In the genomic region with DNA sequence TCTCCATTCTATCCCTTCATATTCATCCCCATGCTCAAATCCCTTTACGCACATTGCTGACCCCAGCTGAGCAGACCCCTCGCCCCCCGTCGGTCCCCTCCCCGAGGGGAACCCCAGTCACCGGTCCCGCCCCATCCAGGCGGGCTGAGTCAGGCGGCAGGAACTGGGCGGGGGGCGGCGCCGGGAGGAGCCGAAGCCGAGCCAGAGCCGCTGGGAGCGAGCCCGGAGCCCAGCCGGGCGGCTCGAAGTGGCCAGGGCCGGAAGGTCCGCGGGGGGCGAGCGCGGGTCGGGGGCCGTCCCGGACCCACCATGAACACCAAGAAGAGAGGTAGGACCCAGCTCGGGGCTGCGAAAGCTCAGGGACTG, we compare ENCODE assay signal across 8 cellular contexts. TPM values are rescaled to one million over a fixed set of nuclear protein-coding genes. Genes with fewer than 3 reads are reported as not detected.
A peak's percentile ranks its signal among the peaks of the same experiment; 100 is the strongest.
DNase-seq lines count a peak whose midpoint lies in the region; ATAC-seq lines count a peak whose summit lies in the region.

No MANE protein-coding gene starts in this region.

- H3K27ac ChIP-seq in CD4-positive, CD25-positive, alpha-beta regulatory T cell (ENCODE audit: insufficient read depth, low read length, poor library complexity, severe bottlenecking): peak overlapping the region; percentile 78
- H3K27ac ChIP-seq in effector memory CD4-positive, alpha-beta T cell (ENCODE audit: insufficient read depth, low read length, poor library complexity, severe bottlenecking): peak overlapping the region; percentile 85
- peak overlapping the region; percentile 85 for H3K27ac ChIP-seq in subcutaneous abdominal adipose tissue (ENCODE audit: low read depth, low read length)

- peak in 1 of 3 donors; percentile 44 for DNase-seq in CD4-positive, CD25-positive, alpha-beta regulatory T cell
- peak; percentile 50 for DNase-seq in activated CD4-positive, alpha-beta T cell treated with anti-CD3 and anti-CD28 coated beads, Interleukin-2, amount 50 U/mL, for 1 hour
- peak; percentile 33 to 51 (median 47) for DNase-seq in effector memory CD4-positive, alpha-beta T cell
- DNase-seq in memory B cell (ENCODE audit: low spot score in 2 of 2): no peak
- DNase-seq in GOT3 (lab: John Stamatoyannopoulos, UW): no peak
- DNase-seq in NCI-H82 treated with DMSO at 0.1 percent for 48 hours (lab: John Stamatoyannopoulos, UW; ENCODE audit: unreplicated experiment): no peak

- H3K9me3 Mint-ChIP-seq in CD4-positive, CD25-positive, alpha-beta regulatory T cell: no peaks in the 10 kb centered on the region
- no peaks in the 10 kb centered on the region for H3K9me3 Mint-ChIP-seq in memory B cell

- H3K36me3 ChIP-seq in CD4-positive, CD25-positive, alpha-beta regulatory T cell (ENCODE audit: control insufficient read depth, insufficient read depth, low read length): peaks cover 3% of the 10 kb centered on the region
- H3K36me3 ChIP-seq in effector memory CD4-positive, alpha-beta T cell (ENCODE audit: control insufficient read depth, insufficient read depth, low read length): no peaks in the 10 kb centered on the region
- H3K36me3 ChIP-seq in subcutaneous abdominal adipose tissue (ENCODE audit: control insufficient read depth in 5 of 5, insufficient read depth in 5 of 5, low read length in 5 of 5): peaks cover 0 to 37% (median 33%) of the 10 kb centered on the region in 5 donors

- H3K4me1 ChIP-seq in CD4-positive, CD25-positive, alpha-beta regulatory T cell (ENCODE audit: control insufficient read depth, insufficient read depth, low read length, poor library complexity, severe bottlenecking): peaks cover 18% of the 10 kb centered on the region
- H3K4me1 ChIP-seq in effector memory CD4-positive, alpha-beta T cell (ENCODE audit: control insufficient read depth, insufficient read depth, low read length, poor library complexity, severe bottlenecking): peaks cover 16% of the 10 kb centered on the region
- peaks cover 5 to 60% (median 35%) of the 10 kb centered on the region in 5 donors for H3K4me1 ChIP-seq in subcutaneous abdominal adipose tissue (ENCODE audit: control insufficient read depth in 5 of 5, insufficient read depth in 5 of 5, low read length in 5 of 5)

- peaks cover 35% of the 10 kb centered on the region for H3K27me3 Mint-ChIP-seq in CD4-positive, CD25-positive, alpha-beta regulatory T cell
- H3K27me3 Mint-ChIP-seq in memory B cell: no peaks in the 10 kb centered on the region

- H3K27ac Mint-ChIP-seq in CD4-positive, CD25-positive, alpha-beta regulatory T cell: peak overlapping the region; percentile 80 to 86 (median 85)
- peak overlapping the region; percentile 87 for H3K27ac Mint-ChIP-seq in memory B cell

- H3K9ac ChIP-seq in subcutaneous abdominal adipose tissue (ENCODE audit: low read length in 5 of 5): peak overlapping the region in 4 of 5 donors; percentile 50 to 85 (median 82)

- peaks cover 2 to 62% (median 23%) of the 10 kb centered on the region in 4 donors for H3K4me1 Mint-ChIP-seq in CD4-positive, CD25-positive, alpha-beta regulatory T cell
- H3K4me1 Mint-ChIP-seq in memory B cell: peaks cover 52% of the 10 kb centered on the region

- H3K27me3 ChIP-seq in CD4-positive, CD25-positive, alpha-beta regulatory T cell (ENCODE audit: control insufficient read depth, insufficient read depth, low read length): peaks cover 2% of the 10 kb centered on the region
- H3K27me3 ChIP-seq in effector memory CD4-positive, alpha-beta T cell (replicated peaks; ENCODE audit: control insufficient read depth, insufficient read depth, low read length, poor library complexity, severe bottlenecking): no peaks in the 10 kb centered on the region
- no peaks in the 10 kb centered on the region for H3K27me3 ChIP-seq in subcutaneous abdominal adipose tissue (ENCODE audit: control insufficient read depth in 5 of 5, insufficient read depth in 4 of 5, low read length in 5 of 5)

- H3K4me3 Mint-ChIP-seq in CD4-positive, CD25-positive, alpha-beta regulatory T cell: peak overlapping the region; percentile 81 to 93 (median 84)
- peak overlapping the region; percentile 86 for H3K4me3 Mint-ChIP-seq in memory B cell

- ATAC-seq in CD4-positive, CD25-positive, alpha-beta regulatory T cell (ENCODE audit: low read depth in 2 of 2): peak; percentile 14 to 40
- ATAC-seq in HG02840 (IDR thresholded peaks at IDR 0.05; ENCODE audit: low FRiP score, unreplicated experiment) (peak; percentile 23), memory B cell (ENCODE audit: low read depth) (peak; percentile 41)

- H3K9me3 ChIP-seq in CD4-positive, CD25-positive, alpha-beta regulatory T cell (ENCODE audit: control insufficient read depth in 2 of 2, low read length in 2 of 2): no peaks in the 10 kb centered on the region
- no peaks in the 10 kb centered on the region for H3K9me3 ChIP-seq in effector memory CD4-positive, alpha-beta T cell (ENCODE audit: control insufficient read depth, low read length)
- H3K9me3 ChIP-seq in subcutaneous abdominal adipose tissue (ENCODE audit: control insufficient read depth in 5 of 5, low read length in 5 of 5): no peaks in the 10 kb centered on the region

- peaks cover 9% of the 10 kb centered on the region for H3K36me3 Mint-ChIP-seq in CD4-positive, CD25-positive, alpha-beta regulatory T cell
- peaks cover 20% of the 10 kb centered on the region for H3K36me3 Mint-ChIP-seq in memory B cell

- H3K4me3 ChIP-seq in CD4-positive, CD25-positive, alpha-beta regulatory T cell (ENCODE audit: low read depth, low read length): no peak overlapping the region
- H3K4me3 ChIP-seq in effector memory CD4-positive, alpha-beta T cell (ENCODE audit: insufficient read depth, low read depth, low read length, poor library complexity, severe bottlenecking): peak overlapping the region; percentile 84
- H3K4me3 ChIP-seq in subcutaneous abdominal adipose tissue (ENCODE audit: low read depth in 1 of 5, low read length in 5 of 5): peak overlapping the region; percentile 17 to 83 (median 57)

RNA-seq across cellular contexts. Expression of a gene that starts 8.6 kb away (rescaled TPM):
- total RNA-seq in CD4-positive, CD25-positive, alpha-beta regulatory T cell: 16.6 TPM
- polyA plus RNA-seq in CD4-positive, CD25-positive, alpha-beta regulatory T cell: 1 to 10 TPM in 3 of 4 donors, under 1 TPM in 1; 0.91 to 3.1 (median 2.1) TPM

RNA-seq across cellular contexts. Expression of a gene that starts 25.1 kb away (rescaled TPM):
- total RNA-seq in CD4-positive, CD25-positive, alpha-beta regulatory T cell: 63.6 TPM
- polyA plus RNA-seq in CD4-positive, CD25-positive, alpha-beta regulatory T cell: 10 to 100 TPM; 44.5 to 80.2 (median 52.9) TPM

RNA-seq across cellular contexts. Expression of a gene that starts 53.9 kb away (rescaled TPM):
- not detected for total RNA-seq in CD4-positive, CD25-positive, alpha-beta regulatory T cell
- polyA plus RNA-seq in CD4-positive, CD25-positive, alpha-beta regulatory T cell: not detected

RNA-seq across cellular contexts. Expression of a gene that starts 56.3 kb away (rescaled TPM):
- total RNA-seq in CD4-positive, CD25-positive, alpha-beta regulatory T cell: 92.5 TPM
- polyA plus RNA-seq in CD4-positive, CD25-positive, alpha-beta regulatory T cell: 100 to 1,000 TPM; 119 to 141 (median 133) TPM

Comparison
In these comparisons a context has a peak if more than half of its experiments do, and no peak if none do; other contexts are left out.
1. DNase-seq: peak in activated CD4-positive, alpha-beta T cell treated with anti-CD3 and anti-CD28 coated beads, Interleukin-2, amount 50 U/mL, for 1 hour (single experiment) and effector memory CD4-positive, alpha-beta T cell (3 of 3); none in memory B cell (0 of 2), GOT3 (single experiment) and NCI-H82 treated with DMSO at 0.1 percent for 48 hours (single experiment).
2. Peak in every context shown above with its lines, with median percentiles within 50 percentile points of each other: ATAC-seq and H3K27ac ChIP-seq.